In genomic region chr17:34894971-34895370, GRCh38 we compare ENCODE assay signal across 32 cellular contexts.
"Had no signal": no experiment of that assay in that cellular context is flagged by ENCODE, and none has a peak within 500 bp of the region (broad histone marks: within the 10 kb centered on the region; RNA-seq: fewer than 3 reads in every experiment).

No MANE protein-coding gene starts in this region.

- DNase-seq: Karpas-422, Kasumi-1, MG63, MM.1S, MV-4-11, NCI-H1048, NCI-H1092, NCI-H1092 treated with DMSO at 0.1 percent for 48 hours, NCI-H1105, NCI-H1105 treated with DMSO at 0.1 percent for 48 hours, NCI-H1417 treated with DMSO at 0.1 percent for 48 hours, NCI-H1436, NCI-H1436 treated with DMSO at 0.1 percent for 48 hours, NCI-H146, NCI-H1694, NCI-H1694 treated with DMSO at 0.1 percent for 48 hours, NCI-H187, NCI-H187 treated with DMSO at 0.1 percent for 48 hours, NCI-H1930, NCI-H2029, NCI-H2029 treated with DMSO at 0.1 percent for 48 hours, NCI-H2081, NCI-H2081 treated with DMSO at 0.1 percent for 48 hours, NCI-H2107, NCI-H2171, NCI-H2171 treated with DMSO at 0.1 percent for 48 hours, NCI-H226, NCI-H345, NCI-H446, NCI-H446 treated with DMSO at 0.1 percent for 48 hours, NCI-H510A, NCI-H510A treated with DMSO at 0.1 percent for 48 hours had no signal

- H3K36me3 ChIP-seq: MG63 had no signal

- H3K9me3 ChIP-seq: MG63 had no signal

- H3K4me3 ChIP-seq: MG63 had no signal
